ENCODE assay signal across 8 cellular contexts in genomic region chr14:93332032-93332852, GRCh38. TPM values are rescaled to one million over a fixed set of nuclear protein-coding genes. Genes with fewer than 3 reads are reported as not detected.
DNase-seq lines count a peak whose midpoint lies in the region; ATAC-seq and TF ChIP-seq lines count a peak whose summit lies in the region.

No MANE protein-coding gene starts in this region.

- WGBS in thymus: under 1% methylated on average over 72 of the region's 72 CpGs

- no peaks in the 10 kb centered on the region for H3K9me3 Mint-ChIP-seq in natural killer cell treated with Interleukin-12 subunit alpha and Interleukin-12 subunit beta and Interleukin-15 and Interleukin-18, amount 100 ng/mL, for 72 hours

- POLR2A ChIA-PET in HEK293 (lab: Yijun Ruan, JAX): no interaction called here

- H3K27me3 ChIP-seq in MM.1S (replicated peaks; ENCODE audit: insufficient read depth, low read length): no peaks in the 10 kb centered on the region
- H3K27me3 ChIP-seq in thymus (ENCODE audit: control insufficient read depth, insufficient read depth): no peaks in the 10 kb centered on the region

- CTCF ChIA-PET in HEK293 (lab: Yijun Ruan, JAX): interaction anchor here (0.5 to 0.9 kb wide), 3 partner anchors 10 to 211 kb away, joined by 3 read pairs; no protein-coding TSS in a partner anchor

- no peaks in the 10 kb centered on the region; a peak in 1 of 3 replicates for H3K36me3 ChIP-seq in HEK293 (ENCODE audit: control insufficient read depth in 2 of 2, insufficient read depth in 1 of 2, low read length in 2 of 2)
- no peaks in the 10 kb centered on the region for H3K36me3 ChIP-seq in MM.1S (replicated peaks; ENCODE audit: insufficient read depth, low read length)
- H3K36me3 ChIP-seq in thymus (ENCODE audit: control insufficient read depth, insufficient read depth): no peaks in the 10 kb centered on the region

- no peaks in the 10 kb centered on the region for H4K20me1 ChIP-seq in MM.1S (ENCODE audit: insufficient read depth, low read length)

- H3K36me3 Mint-ChIP-seq in natural killer cell treated with Interleukin-12 subunit alpha and Interleukin-12 subunit beta and Interleukin-15 and Interleukin-18, amount 100 ng/mL, for 72 hours: no peaks in the 10 kb centered on the region

- no peaks in the 10 kb centered on the region for H3K9me2 ChIP-seq in MM.1S (replicated peaks; ENCODE audit: insufficient read depth, low read length)

- H3K4me1 Mint-ChIP-seq in natural killer cell treated with Interleukin-12 subunit alpha and Interleukin-12 subunit beta and Interleukin-15 and Interleukin-18, amount 100 ng/mL, for 72 hours (ENCODE audit: low read depth in 2 of 2): peaks cover 40 to 56% of the 10 kb centered on the region in 2 donors

- H3K9me3 ChIP-seq in HEK293 (ENCODE audit: control insufficient read depth, insufficient read depth, low read depth, low read length): no peaks in the 10 kb centered on the region
- no peaks in the 10 kb centered on the region for H3K9me3 ChIP-seq in MM.1S (replicated peaks; ENCODE audit: insufficient read depth, low read length)
- no peaks in the 10 kb centered on the region for H3K9me3 ChIP-seq in thymus (ENCODE audit: control insufficient read depth)

- peak overlapping the region; percentile 89 to 90 for H3K27ac Mint-ChIP-seq in natural killer cell treated with Interleukin-12 subunit alpha and Interleukin-12 subunit beta and Interleukin-15 and Interleukin-18, amount 100 ng/mL, for 72 hours

- ATAC-seq in natural killer cell treated with Interleukin-12 subunit alpha and Interleukin-12 subunit beta and Interleukin-15 and Interleukin-18, amount 100 ng/mL, for 72 hours: peak; percentile 73 to 75

- H3K4me1 ChIP-seq in HEK293 (ENCODE audit: control insufficient read depth, insufficient read depth, low read length) (no peaks in the 10 kb centered on the region), MM.1S (ENCODE audit: low read length) (peaks cover 6% of the 10 kb centered on the region; the same call in 1 of the 2 replicates), thymus (ENCODE audit: control insufficient read depth, insufficient read depth, low read length) (peaks cover 15% of the 10 kb centered on the region)

- H2AFZ ChIP-seq in MM.1S (ENCODE audit: low read length): no peak overlapping the region

- H3K27me3 Mint-ChIP-seq in natural killer cell treated with Interleukin-12 subunit alpha and Interleukin-12 subunit beta and Interleukin-15 and Interleukin-18, amount 100 ng/mL, for 72 hours: no peaks in the 10 kb centered on the region

- TF ChIP-seq CTCF in HEK293 (tag by site-specific recombination; IDR thresholded peaks at IDR 0.05) (peak; percentile 55), MM.1S (IDR thresholded peaks at IDR 0.05; ENCODE audit: low read length) (no peak)

- H3K4me3 Mint-ChIP-seq in natural killer cell treated with Interleukin-12 subunit alpha and Interleukin-12 subunit beta and Interleukin-15 and Interleukin-18, amount 100 ng/mL, for 72 hours: peak overlapping the region; percentile 94

- H3K27ac ChIP-seq in HEK293 (ENCODE audit: extremely low read depth, low read depth, low read length) (peak overlapping the region; percentile 94), MM.1S (ENCODE audit: low read length) (peak overlapping the region; percentile 67; the same call in 1 of the 2 replicates), thymus (ENCODE audit: low read depth) (peak overlapping the region; percentile 93)

- H3F3A ChIP-seq in MM.1S (ENCODE audit: insufficient read depth, low read length): peaks cover 9% of the 10 kb centered on the region; the same call in 1 of the 2 replicates

- H3K4me2 ChIP-seq in MM.1S (ENCODE audit: low read depth, low read length): peak overlapping the region; percentile 85

- H3K4me3 ChIP-seq in HEK293 (ENCODE audit: low read depth, low read length) (peak overlapping the region; percentile 85), MM.1S (ENCODE audit: low read length) (peak overlapping the region; percentile 80), thymus (ENCODE audit: low read length) (peak overlapping the region; percentile 97)

- H3K9ac ChIP-seq in MM.1S (ENCODE audit: low read length): peak overlapping the region; percentile 81

- DNase-seq in NK-92 treated with Interleukin-12 subunit alpha and Interleukin-12 subunit beta, amount 100 ng/mL, for 24 hours (lab: John Stamatoyannopoulos, UW): peak; percentile 68
- no peak for DNase-seq in NK-92 (lab: John Stamatoyannopoulos, UW; ENCODE audit: unreplicated experiment)
- peak; percentile 46 for DNase-seq in MM.1S
- peak; percentile 26 for DNase-seq in activated T-cell treated with anti-CD3 and anti-CD28 coated beads for 48 hours (ENCODE audit: low read depth)
- DNase-seq in fibroblast of peridontal ligament (ENCODE audit: extremely low read depth): peak; percentile 25
- DNase-seq in natural killer cell treated with Interleukin-12 subunit alpha and Interleukin-12 subunit beta and Interleukin-15 and Interleukin-18, amount 100 ng/mL, for 72 hours (ENCODE audit: low spot score): peak; percentile 77

- peaks cover 51% of the 10 kb centered on the region for H3K79me2 ChIP-seq in MM.1S (ENCODE audit: low read length)

TF ChIP-seq in HEK293, 187 proteins besides CTCF, POLR2A, EP300 and RAD21 (continues in another document):
- no peak for TF ChIP-seq AEBP2 (tag by site-specific recombination; IDR thresholded peaks at IDR 0.05; ENCODE audit: borderline replicate concordance)
- TF ChIP-seq ZNF416 (tag by site-specific recombination; IDR thresholded peaks at IDR 0.05): no peak
- TF ChIP-seq ZNF645 (tag by site-specific recombination; IDR thresholded peaks at IDR 0.05): no peak
- TF ChIP-seq ZSCAN30 (tag by site-specific recombination; IDR thresholded peaks at IDR 0.05): no peak
- no peak for TF ChIP-seq GLIS1 (tag by site-specific recombination; IDR thresholded peaks at IDR 0.05)
- no peak for TF ChIP-seq ZNF707 (tag by site-specific recombination; IDR thresholded peaks at IDR 0.05)
- no peak for TF ChIP-seq ZEB2 (tag by site-specific recombination; IDR thresholded peaks at IDR 0.05)
- TF ChIP-seq YY2 (tag by site-specific recombination; IDR thresholded peaks at IDR 0.05): no peak
- no peak for TF ChIP-seq ZNF37A (tag by site-specific recombination; IDR thresholded peaks at IDR 0.05)
- peak; percentile 46 for TF ChIP-seq SP2 (tag by site-specific recombination; IDR thresholded peaks at IDR 0.05)
- peak; percentile 38; the same call in 1 of the 2 replicates for TF ChIP-seq PATZ1 (tag by site-specific recombination; IDR thresholded peaks at IDR 0.05)
- TF ChIP-seq ZNF184 (tag by site-specific recombination; IDR thresholded peaks at IDR 0.05): no peak
- TF ChIP-seq ZBTB44 (tag by site-specific recombination; IDR thresholded peaks at IDR 0.05): no peak

RNA-seq across cellular contexts. Expression of gene BTBD7, which starts 0.6 kb away (rescaled TPM):
- total RNA-seq in natural killer cell treated with Interleukin-12 subunit alpha and Interleukin-12 subunit beta and Interleukin-15 and Interleukin-18, amount 100 ng/mL, for 72 hours: 10 to 100 TPM; 25.2 to 31.4 TPM
- polyA plus RNA-seq in thymus: 10.5 TPM

RNA-seq across cellular contexts. Expression of gene COX8C, which starts 14.7 kb away (rescaled TPM):
- total RNA-seq in natural killer cell treated with Interleukin-12 subunit alpha and Interleukin-12 subunit beta and Interleukin-15 and Interleukin-18, amount 100 ng/mL, for 72 hours: not detected
- polyA plus RNA-seq in thymus: not detected
